12 cellular contexts compared by ENCODE assay signal in the genomic region with DNA sequence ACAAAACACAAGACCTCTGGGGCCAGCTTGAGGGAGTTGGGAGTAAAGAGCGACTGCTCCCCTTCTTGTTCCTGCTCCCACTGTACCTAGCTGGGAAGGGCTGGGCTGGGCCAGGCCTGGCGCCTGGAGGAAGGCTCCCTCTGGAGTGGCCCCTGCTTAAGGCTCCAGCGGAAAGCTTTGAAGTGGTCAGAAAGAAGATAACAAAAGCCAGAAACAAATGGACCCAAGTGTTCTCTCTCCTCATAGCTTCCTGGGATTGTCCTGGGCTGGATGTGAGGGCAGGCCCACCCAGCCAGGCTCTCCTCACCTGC. TPM values are rescaled to one million over a fixed set of nuclear protein-coding genes. Genes with fewer than 3 reads are reported as not detected.
A peak's percentile ranks its signal among the peaks of the same experiment; 100 is the strongest.
DNase-seq lines count a peak whose midpoint lies in the region; ATAC-seq, FAIRE-seq and TF ChIP-seq lines count a peak whose summit lies in the region.
"Had no signal": no experiment of that assay in that cellular context is flagged by ENCODE, and none has a peak within 500 bp of the region (broad histone marks: within the 10 kb centered on the region; RNA-seq: fewer than 3 reads in every experiment).

No MANE protein-coding gene starts in this region.

- TF ChIP-seq CTCF in right atrium auricular region (IDR thresholded peaks at IDR 0.05) (no peak), astrocyte (IDR thresholded peaks at IDR 0.05; ENCODE audit: insufficient read depth, low read depth, low read length) (no peak), upper lobe of right lung (IDR thresholded peaks at IDR 0.05) (no peak)

- H3K27ac ChIP-seq in right atrium auricular region (peak overlapping the region; percentile 26 to 60), astrocyte (ENCODE audit: low read depth, low read length) (no peak overlapping the region), upper lobe of right lung (peak overlapping the region; percentile 69)
- H3K27ac ChIP-seq in naive thymus-derived CD4-positive, alpha-beta T cell (ENCODE audit: low read depth, low read length) = no peak overlapping the region

- ATAC-seq in left cardiac atrium (no peak), upper lobe of right lung (peak; percentile 30)
- no peak for ATAC-seq in naive thymus-derived CD4-positive, alpha-beta T cell
- ATAC-seq: activated naive CD4-positive, alpha-beta T cell treated with anti-CD3 and anti-CD28 coated beads, Interleukin-2, amount 50 U/mL, for 72 hours had no signal

- no peak overlapping the region for H3K4me3 Mint-ChIP-seq in astrocyte (ENCODE audit: unreplicated experiment)
- no peak overlapping the region for H3K4me3 Mint-ChIP-seq in naive thymus-derived CD4-positive, alpha-beta T cell

- H3K79me2 ChIP-seq in astrocyte (ENCODE audit: insufficient read depth, low read length) = no peaks in the 10 kb centered on the region

- peaks cover 4% of the 10 kb centered on the region for H4K20me1 ChIP-seq in astrocyte (ENCODE audit: insufficient read depth, low read length)

- peaks cover 71% of the 10 kb centered on the region for H3K36me3 ChIP-seq in right atrium auricular region
- H3K36me3 ChIP-seq in astrocyte (ENCODE audit: insufficient read depth, low read length) = peaks cover 61% of the 10 kb centered on the region
- H3K36me3 ChIP-seq in naive thymus-derived CD4-positive, alpha-beta T cell (ENCODE audit: control insufficient read depth in 2 of 3, insufficient read depth in 3 of 3, low read length in 3 of 3) = peaks cover 0 to 93% (median 4%) of the 10 kb centered on the region in 3 experiments
- H3K36me3 ChIP-seq in upper lobe of right lung = peaks cover 77% of the 10 kb centered on the region

- DNase-seq in right atrium auricular region (ENCODE audit: low spot score) = no peak
- DNase-seq in left cardiac atrium = no peak
- DNase-seq in astrocyte (ENCODE audit: low read depth) = no peak
- DNase-seq in naive thymus-derived CD4-positive, alpha-beta T cell = no peak
- DNase-seq in upper lobe of right lung = no peak
- no peak for DNase-seq in NCI-H2081 (lab: John Stamatoyannopoulos, UW)
- no peak for DNase-seq in AG08396 (ENCODE audit: low spot score)
- no peak for DNase-seq in NCI-H146 treated with DMSO at 0.1 percent for 48 hours (lab: John Stamatoyannopoulos, UW; ENCODE audit: unreplicated experiment)
- DNase-seq: mesendoderm, NCI-H2227 treated with DMSO at 0.1 percent for 48 hours had no signal

- H3K4me3 ChIP-seq in right atrium auricular region (no peak overlapping the region), astrocyte (ENCODE audit: insufficient read depth, low read depth, low read length) (no peak overlapping the region), upper lobe of right lung (no peak overlapping the region)
- H3K4me3 ChIP-seq in naive thymus-derived CD4-positive, alpha-beta T cell (ENCODE audit: low read length) = no peak overlapping the region

- no peak overlapping the region for H3K9ac ChIP-seq in astrocyte (ENCODE audit: low read length)

- H3K27me3 ChIP-seq in right atrium auricular region (no peaks in the 10 kb centered on the region), astrocyte (ENCODE audit: insufficient read depth, low read length) (no peaks in the 10 kb centered on the region), upper lobe of right lung (no peaks in the 10 kb centered on the region)
- no peaks in the 10 kb centered on the region for H3K27me3 ChIP-seq in naive thymus-derived CD4-positive, alpha-beta T cell (ENCODE audit: control insufficient read depth in 2 of 2, insufficient read depth in 2 of 2, low read length in 2 of 2)

- H3K27me3 Mint-ChIP-seq in astrocyte (ENCODE audit: low read depth, unreplicated experiment) = no peaks in the 10 kb centered on the region
- H3K27me3 Mint-ChIP-seq in naive thymus-derived CD4-positive, alpha-beta T cell = no peaks in the 10 kb centered on the region
- H3K27me3 Mint-ChIP-seq: progenitor cell of endocrine pancreas had no signal

- peaks cover 15% of the 10 kb centered on the region for H3K4me1 Mint-ChIP-seq in astrocyte (ENCODE audit: low read depth, unreplicated experiment)
- H3K4me1 Mint-ChIP-seq in naive thymus-derived CD4-positive, alpha-beta T cell = peaks cover 28 to 57% (median 50%) of the 10 kb centered on the region in 7 donors

- H3K4me1 ChIP-seq in right atrium auricular region = peaks cover 0 to 47% of the 10 kb centered on the region in 2 donors
- no peaks in the 10 kb centered on the region for H3K4me1 ChIP-seq in astrocyte (ENCODE audit: insufficient read depth, low read length)
- H3K4me1 ChIP-seq in naive thymus-derived CD4-positive, alpha-beta T cell (ENCODE audit: control insufficient read depth in 2 of 2, insufficient read depth in 2 of 2, low read length in 2 of 2) = peaks cover 7 to 10% of the 10 kb centered on the region in 2 donors
- H3K4me1 ChIP-seq in upper lobe of right lung = peaks cover 34% of the 10 kb centered on the region

- intact Hi-C loops in left cardiac atrium (cut with DNase I) (no loop called here), upper lobe of right lung (cut with DNase I) (no loop called here)
- intact Hi-C loops in naive thymus-derived CD4-positive, alpha-beta T cell (cut with micrococcal nuclease) = loop anchor here in 1 of 2 donors (1.0 kb wide), 1 partner anchor 191 kb away; no protein-coding TSS in a partner anchor

- FAIRE-seq in astrocyte (lab: Jason Lieb, UNC) = no peak

- POLR2A ChIA-PET in naive thymus-derived CD4-positive, alpha-beta T cell (lab: Charles Lee) = interaction anchor here (0.9 to 2.5 kb wide), 12 partner anchors 10 to 60 kb away, joined by 3 to 21 read pairs (median 6); a partner anchor contains a TSS

- no peak overlapping the region for H3K4me2 ChIP-seq in astrocyte (ENCODE audit: low read length)

- H3K27ac Mint-ChIP-seq in astrocyte (ENCODE audit: unreplicated experiment) = peak overlapping the region; percentile 18
- H3K27ac Mint-ChIP-seq in naive thymus-derived CD4-positive, alpha-beta T cell = peak overlapping the region; percentile 73 to 96 (median 82)
- H3K27ac Mint-ChIP-seq: progenitor cell of endocrine pancreas had no signal

- no peaks in the 10 kb centered on the region for H3K9me3 Mint-ChIP-seq in astrocyte (ENCODE audit: unreplicated experiment)
- no peaks in the 10 kb centered on the region for H3K9me3 Mint-ChIP-seq in naive thymus-derived CD4-positive, alpha-beta T cell
- H3K9me3 Mint-ChIP-seq: activated naive CD4-positive, alpha-beta T cell treated with anti-CD3 and anti-CD28 coated beads, Interleukin-2, amount 50 U/mL, for 72 hours had no signal

- H3K36me3 Mint-ChIP-seq in astrocyte (ENCODE audit: low read depth, unreplicated experiment) = peaks cover 39% of the 10 kb centered on the region
- peaks cover 13 to 42% (median 19%) of the 10 kb centered on the region in 5 donors for H3K36me3 Mint-ChIP-seq in naive thymus-derived CD4-positive, alpha-beta T cell
- H3K36me3 Mint-ChIP-seq: activated naive CD4-positive, alpha-beta T cell treated with anti-CD3 and anti-CD28 coated beads, Interleukin-2, amount 50 U/mL, for 72 hours had no signal

- H3K9me3 ChIP-seq in right atrium auricular region (no peaks in the 10 kb centered on the region), astrocyte (ENCODE audit: insufficient read depth, low read depth, low read length) (no peaks in the 10 kb centered on the region), upper lobe of right lung (no peaks in the 10 kb centered on the region)
- no peaks in the 10 kb centered on the region for H3K9me3 ChIP-seq in naive thymus-derived CD4-positive, alpha-beta T cell (ENCODE audit: control insufficient read depth in 2 of 3, low read length in 3 of 3)

- CTCF ChIA-PET in naive thymus-derived CD4-positive, alpha-beta T cell (lab: Charles Lee) = interaction anchor here (0.7 to 10.5 kb wide), 8 partner anchors 10 to 93 kb away, joined by 3 to 229 read pairs (median 4); a partner anchor contains a TSS

- H2AFZ ChIP-seq in astrocyte (ENCODE audit: low read depth, low read length) = no peak overlapping the region

RNA-seq across cellular contexts. Expression of a gene that starts 25.3 kb away (rescaled TPM):
- 10 to 100 TPM; 14.9 to 16.0 TPM for total RNA-seq in right atrium auricular region
- total RNA-seq in left cardiac atrium = 10 to 100 TPM; 14.3 to 21.1 TPM
- total RNA-seq in astrocyte = 8.9 and 10.1 TPM in 2 replicates
- 10 to 100 TPM in 4 of 5 experiments, 1 to 10 TPM in 1; 7.8 to 24.1 (median 12.1) TPM for total RNA-seq in naive thymus-derived CD4-positive, alpha-beta T cell
- polyA plus RNA-seq in naive thymus-derived CD4-positive, alpha-beta T cell = 1 to 10 TPM; 2.0 to 4.2 TPM
- 19.9 TPM for total RNA-seq in upper lobe of right lung

RNA-seq across cellular contexts. Expression of a gene that starts 43.2 kb away (rescaled TPM):
- under 1 TPM in 1 of 2 donors, not detected in 1; 0.28 TPM for total RNA-seq in right atrium auricular region
- total RNA-seq in left cardiac atrium = under 1 TPM; 0.29 to 0.31 TPM
- 0.57 and 0.60 TPM in 2 replicates for total RNA-seq in astrocyte
- 1 to 10 TPM in 1 of 5 experiments, under 1 TPM in 4; 0.24 to 1.1 (median 0.51) TPM for total RNA-seq in naive thymus-derived CD4-positive, alpha-beta T cell
- under 1 TPM; 0.13 to 0.26 TPM for polyA plus RNA-seq in naive thymus-derived CD4-positive, alpha-beta T cell
- 0.75 TPM for total RNA-seq in upper lobe of right lung

RNA-seq across cellular contexts. Expression of a gene that starts 58.5 kb away (rescaled TPM):
- total RNA-seq in right atrium auricular region (10 to 100 TPM in 1 of 2 donors, 1 to 10 TPM in 1; 9.0 to 19.7 TPM), left cardiac atrium (10 to 100 TPM; 12.2 to 21.2 TPM), astrocyte (58.4 and 62.9 TPM in 2 replicates), upper lobe of right lung (40.3 TPM)
- 10 to 100 TPM; 33.3 to 40.4 (median 39.7) TPM for total RNA-seq in naive thymus-derived CD4-positive, alpha-beta T cell
- 10 to 100 TPM; 10.4 to 12.0 TPM for polyA plus RNA-seq in naive thymus-derived CD4-positive, alpha-beta T cell

Comparison
In these comparisons a context has a peak if more than half of its experiments do, and no peak if none do; other contexts are left out.
1. H3K27ac ChIP-seq: peak in right atrium auricular region (2 of 2) and upper lobe of right lung (single experiment); none in astrocyte (single experiment) and naive thymus-derived CD4-positive, alpha-beta T cell (single experiment).